26 cellular contexts compared by ENCODE assay signal in the genomic region with DNA sequence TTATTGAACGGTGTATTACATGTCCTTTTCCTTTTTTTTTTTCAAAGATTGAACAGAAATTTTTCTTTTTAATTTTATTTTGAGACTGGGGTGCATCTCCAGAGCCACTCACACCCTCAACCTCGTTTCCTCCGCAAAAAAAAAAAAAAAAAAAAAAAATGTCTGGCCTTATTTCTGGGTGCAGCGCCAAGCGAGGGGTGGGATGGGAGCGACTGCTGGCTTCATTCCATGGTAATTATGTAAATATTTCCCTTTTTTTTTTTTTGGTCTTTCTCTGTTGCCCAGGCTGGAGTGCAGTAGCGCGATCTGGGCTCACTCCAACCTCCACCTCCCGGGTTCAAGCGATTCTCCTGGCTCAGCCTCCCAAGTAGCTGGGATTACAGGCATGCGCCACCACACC. TPM values are rescaled to one million over a fixed set of nuclear protein-coding genes. Genes with fewer than 3 reads are reported as not detected.
DNase-seq lines count a peak whose midpoint lies in the region; ATAC-seq, FAIRE-seq and TF ChIP-seq lines count a peak whose summit lies in the region.
"Had no signal": no experiment of that assay in that cellular context is flagged by ENCODE, and none has a peak within 500 bp of the region (broad histone marks: within the 10 kb centered on the region; RNA-seq: fewer than 3 reads in every experiment).

No MANE protein-coding gene starts in this region.

- TF ChIP-seq CTCF in endothelial cell (IDR thresholded peaks at IDR 0.05; ENCODE audit: unreplicated experiment) (no peak), transverse colon (IDR thresholded peaks at IDR 0.05) (no peak)

- no peak for FAIRE-seq in GM19239 (lab: Jason Lieb, UNC)
- FAIRE-seq: endothelial cell of umbilical vein, keratinocyte had no signal

- H3K9me3 Mint-ChIP-seq in endothelial cell (ENCODE audit: unreplicated experiment) = no peaks in the 10 kb centered on the region
- H3K9me3 Mint-ChIP-seq: naive thymus-derived CD4-positive, alpha-beta T cell had no signal

- peaks cover 33% of the 10 kb centered on the region for H3K36me3 Mint-ChIP-seq in endothelial cell (ENCODE audit: low read depth, unreplicated experiment)

- no peaks in the 10 kb centered on the region for H3K36me3 ChIP-seq in transverse colon
- H3K36me3 ChIP-seq: uterus had no signal

- H3K27me3 ChIP-seq in transverse colon = no peaks in the 10 kb centered on the region
- H3K27me3 ChIP-seq: body of pancreas, foreskin keratinocyte, uterus had no signal

- no peak for TF ChIP-seq EP300 in transverse colon (IDR thresholded peaks at IDR 0.05; ENCODE audit: low read depth)

- H3K27ac Mint-ChIP-seq in endothelial cell (ENCODE audit: unreplicated experiment) = peak overlapping the region; percentile 3

- peak overlapping the region in 3 of 4 donors; percentile 99 to 100 (median 99) for H3K27ac ChIP-seq in transverse colon
- H3K27ac ChIP-seq: foreskin keratinocyte, KMS-11 had no signal

- TF ChIP-seq POLR2A in transverse colon (IDR thresholded peaks at IDR 0.05) = no peak

- peaks cover 14% of the 10 kb centered on the region for H3K27me3 Mint-ChIP-seq in endothelial cell (ENCODE audit: unreplicated experiment)
- H3K27me3 Mint-ChIP-seq: naive thymus-derived CD4-positive, alpha-beta T cell had no signal

- no peaks in the 10 kb centered on the region for H3K9me3 ChIP-seq in transverse colon
- H3K9me3 ChIP-seq: body of pancreas, uterus had no signal

- in situ Hi-C loops in transverse colon (cut with MboI; ENCODE audit: low pct_ligation_motif_present in 1 of 4, low pct_unique_long_range_greater_than_20kb in 1 of 4, low sequenced_read_pairs in 3 of 4) = no loop called here

- intact Hi-C loops in Right ventricle myocardium inferior (cut with DNase I) = no loop called here
- intact Hi-C loops in left cardiac atrium (cut with DNase I) = loop anchor here in 1 of 2 donors (5.0 kb wide), 1 partner anchor 35 kb away; a partner anchor contains a TSS
- intact Hi-C loops in transverse colon (cut with DNase I; ENCODE audit: low total_unique reads) = no loop called here

- H3K4me3 ChIP-seq in transverse colon = no peak overlapping the region
- H3K4me3 ChIP-seq: body of pancreas, coronary artery, uterus had no signal

- peak overlapping the region; percentile 68 for H3K4me3 Mint-ChIP-seq in endothelial cell (ENCODE audit: unreplicated experiment)

- DNase-seq in Right ventricle myocardium inferior (ENCODE audit: missing footprints) (peak; percentile 60), left cardiac atrium (no peak), M059J (ENCODE audit: low read depth) (peak; percentile 54), endothelial cell (ENCODE audit: low spot score) (no peak), transverse colon (no peak), GM19239 (ENCODE audit: insufficient read length, low spot score) (no peak)
- DNase-seq: activated naive CD4-positive, alpha-beta T cell treated with Interleukin-2 at 50 U/mL for 16 hours; body of pancreas; DND-41; hypothalamus; mesendoderm; naive thymus-derived CD4-positive, alpha-beta T cell; NCI-H1092 treated with DMSO at 0.1 percent for 48 hours; NCI-H2029 treated with DMSO at 0.1 percent for 48 hours; stimulated activated CD4-positive, alpha-beta T cell treated with anti-CD3 and anti-CD28 coated beads, Interleukin-4, amount 100 ng/mL, for 1 hour had no signal

- ATAC-seq in Right ventricle myocardium inferior (no peak), left cardiac atrium (no peak), GM18517 (IDR thresholded peaks at IDR 0.05; ENCODE audit: unreplicated experiment) (no peak), HG03025 (IDR thresholded peaks at IDR 0.05; ENCODE audit: low FRiP score, unreplicated experiment) (no peak)
- ATAC-seq: body of pancreas had no signal

- peaks cover 6% of the 10 kb centered on the region for H3K4me1 Mint-ChIP-seq in endothelial cell (ENCODE audit: unreplicated experiment)

- peaks cover 15 to 33% (median 30%) of the 10 kb centered on the region in 4 donors for H3K4me1 ChIP-seq in transverse colon
- H3K4me1 ChIP-seq: foreskin keratinocyte had no signal

- 71 to 73% methylated on average over 10 to 11 of the region's 11 CpGs for WGBS in transverse colon (ENCODE audit: low coverage in 1 of 2), 2 donors

RNA-seq across cellular contexts. Expression of a gene that starts 36.9 kb away (rescaled TPM):
- total RNA-seq in Right ventricle myocardium inferior = 2.1 TPM
- total RNA-seq in left cardiac atrium = 1 to 10 TPM; 3.4 to 7.3 TPM
- total RNA-seq in M059J (2014; rRNA removed; shearing (Covaris generic)) = 3.6 and 12.2 TPM in 2 replicates
- 43.7 TPM for total RNA-seq in endothelial cell (ENCODE audit: unreplicated experiment)
- 1 to 10 TPM; 2.3 to 5.1 (median 2.9) TPM for total RNA-seq in transverse colon

RNA-seq across cellular contexts. Expression of a gene that starts 44.8 kb away (rescaled TPM):
- 0.68 TPM for total RNA-seq in Right ventricle myocardium inferior
- total RNA-seq in left cardiac atrium = 1 to 10 TPM; 1.0 to 1.2 TPM
- total RNA-seq in M059J (2014; rRNA removed; shearing (Covaris generic)) = not detected in 2 replicates
- total RNA-seq in endothelial cell (ENCODE audit: unreplicated experiment) = 0.69 TPM
- total RNA-seq in transverse colon = not detected
- total RNA-seq: body of pancreas, NCI-H460, skeletal muscle tissue, subcutaneous adipose tissue had no signal

RNA-seq across cellular contexts. Expression of a gene that starts 57.8 kb away (rescaled TPM):
- total RNA-seq in Right ventricle myocardium inferior (89.9 TPM), left cardiac atrium (10 to 100 TPM; 82.6 to 83.2 TPM), endothelial cell (ENCODE audit: unreplicated experiment) (98.4 TPM), transverse colon (100 to 1,000 TPM in 2 of 4 donors, 10 to 100 TPM in 2; 48.6 to 111 (median 94.2) TPM)
- total RNA-seq in M059J (2014; rRNA removed; shearing (Covaris generic)) = 213 and 349 TPM in 2 replicates

Comparison
In these comparisons a context has a peak if more than half of its experiments do, and no peak if none do; other contexts are left out.
1. DNase-seq: peak in Right ventricle myocardium inferior (single experiment) and M059J (single experiment); none in left cardiac atrium (single experiment), endothelial cell (single experiment), transverse colon (single experiment) and GM19239 (single experiment).